ENCODE assay signal across 1 cellular context in genomic region chr5:56827923-56828322, GRCh38.
TF ChIP-seq lines count a peak whose summit lies in the region.

No MANE protein-coding gene starts in this region.

TF ChIP-seq in GM12891, 5 proteins besides CTCF, POLR2A, EP300 and RAD21:
- TF ChIP-seq PAX5 (IDR thresholded peaks at IDR 0.05; ENCODE audit: insufficient read depth, low read length, severe bottlenecking) = no peak
- no peak for TF ChIP-seq SPI1 (IDR thresholded peaks at IDR 0.05; ENCODE audit: low read depth, low read length)
- TF ChIP-seq POU2F2 (IDR thresholded peaks at IDR 0.05; ENCODE audit: low read depth, low read length) = no peak
- TF ChIP-seq POLR2AphosphoS5 (IDR thresholded peaks at IDR 0.05; ENCODE audit: low read depth, low read length) = no peak
- no peak for TF ChIP-seq TAF1 (IDR thresholded peaks at IDR 0.05; ENCODE audit: low read depth, low read length)
TF ChIP-seq in GM12891: peak in this region for 0.
